2 cellular contexts compared by ENCODE assay signal in genomic region chr14:74263181-74263580, GRCh38.
TF ChIP-seq lines count a peak whose summit lies in the region.

No MANE protein-coding gene starts in this region.

TF ChIP-seq in HEK293, 187 proteins besides CTCF, POLR2A, EP300 and RAD21 (continued from another document):
- TF ChIP-seq, protein P1, sequence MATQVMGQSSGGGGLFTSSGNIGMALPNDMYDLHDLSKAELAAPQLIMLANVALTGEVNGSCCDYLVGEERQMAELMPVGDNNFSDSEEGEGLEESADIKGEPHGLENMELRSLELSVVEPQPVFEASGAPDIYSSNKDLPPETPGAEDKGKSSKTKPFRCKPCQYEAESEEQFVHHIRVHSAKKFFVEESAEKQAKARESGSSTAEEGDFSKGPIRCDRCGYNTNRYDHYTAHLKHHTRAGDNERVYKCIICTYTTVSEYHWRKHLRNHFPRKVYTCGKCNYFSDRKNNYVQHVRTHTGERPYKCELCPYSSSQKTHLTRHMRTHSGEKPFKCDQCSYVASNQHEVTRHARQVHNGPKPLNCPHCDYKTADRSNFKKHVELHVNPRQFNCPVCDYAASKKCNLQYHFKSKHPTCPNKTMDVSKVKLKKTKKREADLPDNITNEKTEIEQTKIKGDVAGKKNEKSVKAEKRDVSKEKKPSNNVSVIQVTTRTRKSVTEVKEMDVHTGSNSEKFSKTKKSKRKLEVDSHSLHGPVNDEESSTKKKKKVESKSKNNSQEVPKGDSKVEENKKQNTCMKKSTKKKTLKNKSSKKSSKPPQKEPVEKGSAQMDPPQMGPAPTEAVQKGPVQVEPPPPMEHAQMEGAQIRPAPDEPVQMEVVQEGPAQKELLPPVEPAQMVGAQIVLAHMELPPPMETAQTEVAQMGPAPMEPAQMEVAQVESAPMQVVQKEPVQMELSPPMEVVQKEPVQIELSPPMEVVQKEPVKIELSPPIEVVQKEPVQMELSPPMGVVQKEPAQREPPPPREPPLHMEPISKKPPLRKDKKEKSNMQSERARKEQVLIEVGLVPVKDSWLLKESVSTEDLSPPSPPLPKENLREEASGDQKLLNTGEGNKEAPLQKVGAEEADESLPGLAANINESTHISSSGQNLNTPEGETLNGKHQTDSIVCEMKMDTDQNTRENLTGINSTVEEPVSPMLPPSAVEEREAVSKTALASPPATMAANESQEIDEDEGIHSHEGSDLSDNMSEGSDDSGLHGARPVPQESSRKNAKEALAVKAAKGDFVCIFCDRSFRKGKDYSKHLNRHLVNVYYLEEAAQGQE (tag by site-specific recombination; IDR thresholded peaks at IDR 0.05): peak; percentile 92

TF ChIP-seq in K562, 482 proteins besides CTCF, POLR2A, EP300 and RAD21:
- no peak for TF ChIP-seq HINFP (tag; conservative IDR thresholded peaks at IDR 0.05; ENCODE audit: low read depth)
- TF ChIP-seq EHMT2 (IDR thresholded peaks at IDR 0.05): peak; percentile 74; the same call in 1 of the 2 replicates
